Comparison of ENCODE assay signal across 8 cellular contexts in the genomic region with DNA sequence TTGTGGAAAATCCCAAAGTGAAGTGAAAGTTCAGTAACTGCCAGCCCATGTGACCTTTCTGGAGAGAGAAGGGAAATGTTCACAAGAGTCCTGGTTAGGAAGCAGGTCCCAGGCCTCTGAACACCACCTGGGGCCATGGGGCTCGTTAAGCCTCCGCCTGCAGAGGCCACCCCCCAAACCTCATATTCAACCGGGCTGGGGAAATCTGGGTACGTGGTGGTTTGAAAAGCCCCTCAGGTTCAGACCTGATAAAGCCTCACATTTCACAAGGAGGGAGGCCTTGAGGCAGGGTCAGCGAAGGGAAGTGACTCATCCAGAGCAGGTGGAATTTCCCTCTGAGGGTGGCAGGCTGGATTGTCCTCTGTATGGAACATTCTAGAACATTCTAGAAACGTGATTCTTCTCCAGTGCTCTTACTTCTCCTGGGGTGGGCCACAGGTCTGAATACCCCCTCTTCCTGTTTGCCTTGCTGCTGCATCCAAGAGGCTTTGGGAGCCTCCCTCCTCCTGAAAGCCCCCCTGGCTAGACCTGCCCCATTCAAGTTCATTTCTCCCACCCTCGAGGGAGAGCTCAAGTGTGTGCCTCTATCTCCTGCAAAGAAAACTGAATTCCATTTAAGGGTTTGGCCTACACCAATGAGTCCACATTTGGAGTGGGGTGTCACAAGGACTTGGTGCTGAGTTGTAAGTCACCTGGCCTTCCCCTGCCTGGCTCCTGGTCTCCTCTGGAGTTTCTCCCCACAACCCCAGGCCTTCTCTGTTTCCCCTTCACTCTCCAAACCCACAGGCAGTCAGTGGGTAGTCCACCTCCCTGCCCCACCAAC. TPM values are rescaled to one million over a fixed set of nuclear protein-coding genes. Genes with fewer than 3 reads are reported as not detected.
DNase-seq lines count a peak whose midpoint lies in the region; ATAC-seq lines count a peak whose summit lies in the region.

No MANE protein-coding gene starts in this region.

- peak; percentile 33 for ATAC-seq in activated CD4-positive, alpha-beta T cell treated with anti-CD3 and anti-CD28 coated beads for 36 hours
- ATAC-seq in HG02588 (IDR thresholded peaks at IDR 0.05; ENCODE audit: unreplicated experiment) = no peak
- no peak for ATAC-seq in GM21367 (IDR thresholded peaks at IDR 0.05; ENCODE audit: unreplicated experiment)

- peaks cover 64% of the 10 kb centered on the region for H3K4me1 Mint-ChIP-seq in activated CD4-positive, alpha-beta T cell treated with anti-CD3 and anti-CD28 coated beads for 36 hours

- CTCF ChIA-PET in activated CD4-positive, alpha-beta T cell treated with anti-CD3 and anti-CD28 coated beads for 36 hours (lab: Charles Lee) = interaction anchor here (0.6 to 6.2 kb wide), 24 partner anchors 9 to 484 kb away, joined by 3 to 120 read pairs (median 4); no protein-coding TSS in a partner anchor

- DNase-seq in activated CD4-positive, alpha-beta T cell treated with anti-CD3 and anti-CD28 coated beads for 36 hours = peak; percentile 71
- DNase-seq in activated CD4-positive, alpha-beta T cell treated with anti-CD3 and anti-CD28 coated beads, Interleukin-2, amount 50 U/mL, for 1 hour = no peak
- DNase-seq in SW480 (ENCODE audit: low spot score) (peak; percentile 63), dermis blood vessel endothelial cell (peak; percentile 82), NCI-H446 (lab: John Stamatoyannopoulos, UW) (no peak)
- peak; percentile 43 for DNase-seq in stimulated activated CD4-positive, alpha-beta T cell treated with anti-CD3 and anti-CD28 coated beads, Interleukin-2, amount 100 ng/mL, for 4 hours (ENCODE audit: low read depth)

- POLR2A ChIA-PET in activated CD4-positive, alpha-beta T cell treated with anti-CD3 and anti-CD28 coated beads for 36 hours (lab: Charles Lee) = interaction anchor here (0.7 to 2.0 kb wide), 2 partner anchors 10 to 128 kb away, joined by 3 to 7 read pairs; no protein-coding TSS in a partner anchor

- peak overlapping the region; percentile 99 for H3K27ac Mint-ChIP-seq in activated CD4-positive, alpha-beta T cell treated with anti-CD3 and anti-CD28 coated beads for 36 hours

- no peaks in the 10 kb centered on the region for H3K9me3 Mint-ChIP-seq in activated CD4-positive, alpha-beta T cell treated with anti-CD3 and anti-CD28 coated beads for 36 hours (ENCODE audit: low read depth)

- no peaks in the 10 kb centered on the region for H3K36me3 Mint-ChIP-seq in activated CD4-positive, alpha-beta T cell treated with anti-CD3 and anti-CD28 coated beads for 36 hours (ENCODE audit: low read depth)

- no peak overlapping the region for H3K4me3 Mint-ChIP-seq in activated CD4-positive, alpha-beta T cell treated with anti-CD3 and anti-CD28 coated beads for 36 hours

- intact Hi-C loops in activated CD4-positive, alpha-beta T cell treated with anti-CD3 and anti-CD28 coated beads for 36 hours (cut with DNase I, micrococcal nuclease) = loop anchor here (1.0 to 10.0 kb wide), 7 partner anchors 184 to 969 kb away; a partner anchor contains a TSS

- no peaks in the 10 kb centered on the region for H3K27me3 Mint-ChIP-seq in activated CD4-positive, alpha-beta T cell treated with anti-CD3 and anti-CD28 coated beads for 36 hours

RNA-seq across cellular contexts. Expression of a gene that starts 6.3 kb away (rescaled TPM):
- 1 to 10 TPM in 1 of 2 experiments, under 1 TPM in 1; 0.91 to 1.1 TPM for total RNA-seq in activated CD4-positive, alpha-beta T cell treated with anti-CD3 and anti-CD28 coated beads for 36 hours
- total RNA-seq in dermis blood vessel endothelial cell = 0.74 and 4.6 TPM in 2 replicates

RNA-seq across cellular contexts. Expression of a gene that starts 21.2 kb away (rescaled TPM):
- total RNA-seq in activated CD4-positive, alpha-beta T cell treated with anti-CD3 and anti-CD28 coated beads for 36 hours = under 1 TPM; 0.05 to 0.67 TPM
- total RNA-seq in dermis blood vessel endothelial cell = under 0.01 TPM in 1 of 2 replicates, not detected in the other

RNA-seq across cellular contexts. Expression of a gene that starts 58.2 kb away (rescaled TPM):
- total RNA-seq in activated CD4-positive, alpha-beta T cell treated with anti-CD3 and anti-CD28 coated beads for 36 hours = under 1 TPM; 0.46 to 0.47 TPM
- 1.1 and 1.7 TPM in 2 replicates for total RNA-seq in dermis blood vessel endothelial cell

Comparison
In these comparisons a context has a peak if more than half of its experiments do, and no peak if none do; other contexts are left out.
1. DNase-seq: peak in activated CD4-positive, alpha-beta T cell treated with anti-CD3 and anti-CD28 coated beads for 36 hours (single experiment), SW480 (single experiment), dermis blood vessel endothelial cell (single experiment) and stimulated activated CD4-positive, alpha-beta T cell treated with anti-CD3 and anti-CD28 coated beads, Interleukin-2, amount 100 ng/mL, for 4 hours (single experiment); none in activated CD4-positive, alpha-beta T cell treated with anti-CD3 and anti-CD28 coated beads, Interleukin-2, amount 50 U/mL, for 1 hour (single experiment) and NCI-H446 (0 of 2).